Comparison of ENCODE assay signal across 10 cellular contexts in genomic region chr3:32660634-32661033, GRCh38.
"Had no signal": no experiment of that assay in that cellular context is flagged by ENCODE, and none has a peak within 500 bp of the region (broad histone marks: within the 10 kb centered on the region; RNA-seq: fewer than 3 reads in every experiment).

No MANE protein-coding gene starts in this region.

- H2AFZ ChIP-seq: GM23338 had no signal

- H3K9me3 ChIP-seq: HAP-1 had no signal

- ATAC-seq: GM23338, HCT116 had no signal

- DNase-seq: HFFc6, Karpas-422, KBM-7 had no signal

- H3K27ac ChIP-seq: HL-60, KMS-11 had no signal

- H3K4me2 ChIP-seq: GM23338, KMS-11 had no signal

- H3K9ac ChIP-seq: KMS-11 had no signal

- H3K36me3 ChIP-seq: HAP-1 had no signal

- FAIRE-seq: H1, H54 had no signal

- H3K4me3 ChIP-seq: GM23338, HAP-1 had no signal
